In the genomic region with DNA sequence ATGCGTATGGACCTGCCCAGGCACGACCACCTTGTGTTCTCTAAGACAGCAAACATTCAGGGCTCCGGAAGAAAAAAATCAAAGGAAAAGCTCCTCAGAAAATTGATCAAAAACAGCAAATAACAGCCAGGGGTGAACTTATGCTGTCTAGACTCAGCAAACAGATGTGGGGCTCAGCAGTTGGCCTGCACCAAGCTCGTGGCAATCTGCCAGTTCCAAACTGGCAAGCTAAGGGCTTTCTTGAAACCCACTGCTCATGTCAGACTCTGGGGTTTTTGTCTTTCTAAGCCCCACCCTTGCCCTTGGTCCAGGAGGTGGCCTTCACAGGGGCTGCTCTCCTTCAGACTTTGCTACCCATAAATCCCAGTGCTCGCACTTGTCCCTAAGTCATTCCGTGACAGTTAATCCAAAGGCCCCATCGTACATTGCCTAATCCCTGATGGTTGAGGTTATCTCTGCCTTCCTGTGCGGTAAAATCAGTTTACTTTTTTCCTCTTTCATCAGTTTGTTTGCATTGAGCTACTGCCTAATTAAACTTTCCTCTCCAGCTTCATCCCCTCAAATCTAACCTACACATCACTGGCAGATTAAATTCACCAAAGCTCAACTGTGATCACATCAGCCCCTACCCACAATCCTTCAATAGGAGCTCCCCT, we compare ENCODE assay signal across 20 cellular contexts.
DNase-seq lines count a peak whose midpoint lies in the region; ATAC-seq and TF ChIP-seq lines count a peak whose summit lies in the region.
"Had no signal": no experiment of that assay in that cellular context is flagged by ENCODE, and none has a peak within 500 bp of the region (broad histone marks: within the 10 kb centered on the region; RNA-seq: fewer than 3 reads in every experiment).

No MANE protein-coding gene starts in this region.

- no peak overlapping the region for H3K4me3 ChIP-seq in esophagus muscularis mucosa
- no peak overlapping the region for H3K4me3 ChIP-seq in foreskin fibroblast (ENCODE audit: low read depth in 1 of 2, low read length in 2 of 2)
- no peak overlapping the region for H3K4me3 ChIP-seq in Peyer's patch
- H3K4me3 ChIP-seq: suprapubic skin had no signal

- intact Hi-C loops in activated CD4-positive, alpha-beta T cell treated with anti-CD3 and anti-CD28 coated beads, Interleukin-2, amount 10 ng/mL, durations not matched to agents 24 days and 14 days (cut with micrococcal nuclease), result no loop called here
- intact Hi-C loops in esophagus muscularis mucosa (cut with DNase I) (loop anchor here (10.0 kb wide), 1 partner anchor 406 kb away; a partner anchor contains a TSS), left ventricle myocardium superior (cut with micrococcal nuclease) (no loop called here)

- no peak for TF ChIP-seq EP300 in esophagus muscularis mucosa (IDR thresholded peaks at IDR 0.05)

- H3K27me3 ChIP-seq in esophagus muscularis mucosa, result no peaks in the 10 kb centered on the region
- H3K27me3 ChIP-seq in foreskin keratinocyte, result no peaks in the 10 kb centered on the region
- H3K27me3 ChIP-seq in Peyer's patch, result no peaks in the 10 kb centered on the region
- H3K27me3 ChIP-seq: suprapubic skin had no signal

- H3K27ac Mint-ChIP-seq in activated CD4-positive, alpha-beta T cell treated with anti-CD3 and anti-CD28 coated beads, Interleukin-2, amount 10 ng/mL, durations not matched to agents 24 days and 14 days, result no peak overlapping the region
- H3K27ac Mint-ChIP-seq: activated T-cell treated with anti-CD3 and anti-CD28 coated beads, Interleukin-2, amount 50 U/mL, for 72 hours; CD4-positive, CD25-positive, alpha-beta regulatory T cell had no signal

- 83% methylated on average over 8 of the region's 8 CpGs for WGBS in esophagus muscularis mucosa

- H3K4me1 ChIP-seq in esophagus muscularis mucosa (peaks cover 0 to 57% (median 45%) of the 10 kb centered on the region in 4 donors), foreskin keratinocyte (no peaks in the 10 kb centered on the region), Peyer's patch (peaks cover 0 to 5% (median 0%) of the 10 kb centered on the region in 4 donors)
- H3K4me1 ChIP-seq: suprapubic skin had no signal

- no peak overlapping the region for H3K4me3 Mint-ChIP-seq in activated CD4-positive, alpha-beta T cell treated with anti-CD3 and anti-CD28 coated beads, Interleukin-2, amount 10 ng/mL, durations not matched to agents 24 days and 14 days
- H3K4me3 Mint-ChIP-seq: activated T-cell treated with anti-CD3 and anti-CD28 coated beads, Interleukin-2, amount 50 U/mL, for 72 hours; CD4-positive, CD25-positive, alpha-beta regulatory T cell had no signal

- DNase-seq in activated CD4-positive, alpha-beta T cell treated with anti-CD3 and anti-CD28 coated beads, Interleukin-2, amount 10 ng/mL, durations not matched to agents 24 days and 14 days, result peak; percentile 34
- DNase-seq in activated CD4-positive, alpha-beta T cell treated with anti-CD3 and anti-CD28 coated beads, Interleukin-2, amount 50 U/mL, for 4 hours, result no peak
- DNase-seq in NCI-H446 (lab: John Stamatoyannopoulos, UW) (peak; percentile 75 to 86), esophagus muscularis mucosa (ENCODE audit: extremely low spot score) (no peak), foreskin keratinocyte (no peak), left ventricle myocardium superior (no peak), foreskin fibroblast (no peak), Peyer's patch (no peak)
- DNase-seq: activated naive CD4-positive, alpha-beta T cell treated with anti-CD3 and anti-CD28 coated beads, Interleukin-2, amount 50 U/mL, for 16 hours; activated T-cell treated with anti-CD3 and anti-CD28 coated beads, Interleukin-2, amount 50 U/mL, for 72 hours; aorta; CD4-positive, CD25-positive, alpha-beta regulatory T cell; DMS53; erythroblast; NCI-H1436; NCI-H2227 treated with DMSO at 0.1 percent for 48 hours; PC-3; T1000 had no signal

- TF ChIP-seq POLR2A in esophagus muscularis mucosa (IDR thresholded peaks at IDR 0.05; ENCODE audit: low read depth) (no peak), Peyer's patch (IDR thresholded peaks at IDR 0.05) (no peak)

- H3K27ac ChIP-seq in esophagus muscularis mucosa (replicated peaks in 1 of 4), result peak overlapping the region in 3 of 4 donors; percentile 30 to 75 (median 74)
- H3K27ac ChIP-seq in foreskin keratinocyte, result no peak overlapping the region
- H3K27ac ChIP-seq in Peyer's patch, result peak overlapping the region in 2 of 4 donors; percentile 39 to 65
- H3K27ac ChIP-seq: KMS-11, suprapubic skin had no signal

- H3K36me3 ChIP-seq in esophagus muscularis mucosa (no peaks in the 10 kb centered on the region), Peyer's patch (no peaks in the 10 kb centered on the region)
- H3K36me3 ChIP-seq: suprapubic skin had no signal

- TF ChIP-seq CTCF in esophagus muscularis mucosa (IDR thresholded peaks at IDR 0.05) (no peak), foreskin keratinocyte (conservative IDR thresholded peaks at IDR 0.05) (no peak), foreskin fibroblast (IDR thresholded peaks at IDR 0.05; ENCODE audit: low read depth, low read length) (no peak), Peyer's patch (IDR thresholded peaks at IDR 0.05) (no peak)

- peaks cover 6% of the 10 kb centered on the region for H3K4me1 Mint-ChIP-seq in activated CD4-positive, alpha-beta T cell treated with anti-CD3 and anti-CD28 coated beads, Interleukin-2, amount 10 ng/mL, durations not matched to agents 24 days and 14 days
- H3K4me1 Mint-ChIP-seq: CD4-positive, CD25-positive, alpha-beta regulatory T cell had no signal

- peaks cover under 1% of the 10 kb centered on the region for H3K27me3 Mint-ChIP-seq in activated CD4-positive, alpha-beta T cell treated with anti-CD3 and anti-CD28 coated beads, Interleukin-2, amount 10 ng/mL, durations not matched to agents 24 days and 14 days

- ATAC-seq in foreskin keratinocyte (no peak), left ventricle myocardium superior (no peak)
- ATAC-seq: activated T-cell treated with anti-CD3 and anti-CD28 coated beads, Interleukin-2, amount 50 U/mL, for 72 hours; PC-3 had no signal

- H3K36me3 Mint-ChIP-seq in activated CD4-positive, alpha-beta T cell treated with anti-CD3 and anti-CD28 coated beads, Interleukin-2, amount 10 ng/mL, durations not matched to agents 24 days and 14 days (ENCODE audit: low read depth), result peaks cover 2% of the 10 kb centered on the region
- H3K36me3 Mint-ChIP-seq: CD4-positive, CD25-positive, alpha-beta regulatory T cell had no signal

- H3K9me3 Mint-ChIP-seq in activated CD4-positive, alpha-beta T cell treated with anti-CD3 and anti-CD28 coated beads, Interleukin-2, amount 10 ng/mL, durations not matched to agents 24 days and 14 days, result peaks cover 1% of the 10 kb centered on the region

- no peaks in the 10 kb centered on the region for H3K9me3 ChIP-seq in esophagus muscularis mucosa
- no peaks in the 10 kb centered on the region for H3K9me3 ChIP-seq in Peyer's patch
- H3K9me3 ChIP-seq: suprapubic skin had no signal

Comparison
In these comparisons a context has a peak if more than half of its experiments do, and no peak if none do; other contexts are left out.
1. DNase-seq: peak in activated CD4-positive, alpha-beta T cell treated with anti-CD3 and anti-CD28 coated beads, Interleukin-2, amount 10 ng/mL, durations not matched to agents 24 days and 14 days (single experiment) and NCI-H446 (2 of 2); none in activated CD4-positive, alpha-beta T cell treated with anti-CD3 and anti-CD28 coated beads, Interleukin-2, amount 50 U/mL, for 4 hours (0 of 2), esophagus muscularis mucosa (single experiment), foreskin keratinocyte (0 of 2), left ventricle myocardium superior (single experiment), foreskin fibroblast (0 of 2) and Peyer's patch (0 of 3).